Comparison of ENCODE assay signal across 8 cellular contexts in genomic region chr16:27862953-27863352, GRCh38.
"Had no signal": no experiment of that assay in that cellular context is flagged by ENCODE, and none has a peak within 500 bp of the region (broad histone marks: within the 10 kb centered on the region; RNA-seq: fewer than 3 reads in every experiment).

No MANE protein-coding gene starts in this region.

- ATAC-seq: GM12878 had no signal

- H3K4me3 ChIP-seq: GM12878 had no signal

- FAIRE-seq: G401.6, GM12878, GM12891, GM12892, GM18507, GM19239 had no signal

- DNase-seq: GDM1, GF-D8 had no signal
